1 cellular context compared by ENCODE assay signal in the genomic region with DNA sequence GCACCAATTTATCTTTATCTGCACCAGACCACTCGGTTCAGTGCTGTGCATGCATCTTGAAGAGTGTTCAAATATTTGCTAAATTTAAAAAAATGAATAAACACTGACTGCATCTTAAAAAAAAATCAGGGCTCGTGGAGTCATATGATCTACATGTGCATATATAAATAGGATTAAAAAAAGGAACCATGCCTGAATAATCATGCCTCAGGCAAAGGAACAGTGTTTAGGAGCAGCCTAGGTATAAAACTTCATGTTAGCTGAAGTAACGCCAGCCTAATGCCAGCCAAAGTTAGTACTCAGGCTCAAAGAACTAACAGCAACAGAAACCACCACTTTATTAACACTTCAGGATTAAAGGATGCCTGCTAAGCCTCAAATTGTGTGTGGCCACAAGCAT.
TF ChIP-seq lines count a peak whose summit lies in the region.

No MANE protein-coding gene starts in this region.

TF ChIP-seq in GM23338, 12 proteins besides CTCF, POLR2A, EP300 and RAD21:
- TF ChIP-seq EZH2 (IDR thresholded peaks at IDR 0.05; ENCODE audit: low read depth, unreplicated experiment) (no peak), ZNF462 (CRISPR knock-in tag; IDR thresholded peaks at IDR 0.05) (no peak), POLR2AphosphoS5 (IDR thresholded peaks at IDR 0.05; ENCODE audit: low read depth) (no peak), NANOG (IDR thresholded peaks at IDR 0.05; ENCODE audit: borderline replicate concordance) (no peak), JUNB (IDR thresholded peaks at IDR 0.05; ENCODE audit: unreplicated experiment) (no peak), STAT1 (IDR thresholded peaks at IDR 0.05; ENCODE audit: unreplicated experiment) (no peak), EZH2phosphoT487 (IDR thresholded peaks at IDR 0.05; ENCODE audit: unreplicated experiment) (no peak), ZNF114 (CRISPR knock-in tag; IDR thresholded peaks at IDR 0.05) (no peak)
- TF ChIP-seq, protein P1, sequence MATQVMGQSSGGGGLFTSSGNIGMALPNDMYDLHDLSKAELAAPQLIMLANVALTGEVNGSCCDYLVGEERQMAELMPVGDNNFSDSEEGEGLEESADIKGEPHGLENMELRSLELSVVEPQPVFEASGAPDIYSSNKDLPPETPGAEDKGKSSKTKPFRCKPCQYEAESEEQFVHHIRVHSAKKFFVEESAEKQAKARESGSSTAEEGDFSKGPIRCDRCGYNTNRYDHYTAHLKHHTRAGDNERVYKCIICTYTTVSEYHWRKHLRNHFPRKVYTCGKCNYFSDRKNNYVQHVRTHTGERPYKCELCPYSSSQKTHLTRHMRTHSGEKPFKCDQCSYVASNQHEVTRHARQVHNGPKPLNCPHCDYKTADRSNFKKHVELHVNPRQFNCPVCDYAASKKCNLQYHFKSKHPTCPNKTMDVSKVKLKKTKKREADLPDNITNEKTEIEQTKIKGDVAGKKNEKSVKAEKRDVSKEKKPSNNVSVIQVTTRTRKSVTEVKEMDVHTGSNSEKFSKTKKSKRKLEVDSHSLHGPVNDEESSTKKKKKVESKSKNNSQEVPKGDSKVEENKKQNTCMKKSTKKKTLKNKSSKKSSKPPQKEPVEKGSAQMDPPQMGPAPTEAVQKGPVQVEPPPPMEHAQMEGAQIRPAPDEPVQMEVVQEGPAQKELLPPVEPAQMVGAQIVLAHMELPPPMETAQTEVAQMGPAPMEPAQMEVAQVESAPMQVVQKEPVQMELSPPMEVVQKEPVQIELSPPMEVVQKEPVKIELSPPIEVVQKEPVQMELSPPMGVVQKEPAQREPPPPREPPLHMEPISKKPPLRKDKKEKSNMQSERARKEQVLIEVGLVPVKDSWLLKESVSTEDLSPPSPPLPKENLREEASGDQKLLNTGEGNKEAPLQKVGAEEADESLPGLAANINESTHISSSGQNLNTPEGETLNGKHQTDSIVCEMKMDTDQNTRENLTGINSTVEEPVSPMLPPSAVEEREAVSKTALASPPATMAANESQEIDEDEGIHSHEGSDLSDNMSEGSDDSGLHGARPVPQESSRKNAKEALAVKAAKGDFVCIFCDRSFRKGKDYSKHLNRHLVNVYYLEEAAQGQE (IDR thresholded peaks at IDR 0.05; ENCODE audit: unreplicated experiment) = no peak
